Comparison of ENCODE assay signal across 8 cellular contexts in the genomic region with DNA sequence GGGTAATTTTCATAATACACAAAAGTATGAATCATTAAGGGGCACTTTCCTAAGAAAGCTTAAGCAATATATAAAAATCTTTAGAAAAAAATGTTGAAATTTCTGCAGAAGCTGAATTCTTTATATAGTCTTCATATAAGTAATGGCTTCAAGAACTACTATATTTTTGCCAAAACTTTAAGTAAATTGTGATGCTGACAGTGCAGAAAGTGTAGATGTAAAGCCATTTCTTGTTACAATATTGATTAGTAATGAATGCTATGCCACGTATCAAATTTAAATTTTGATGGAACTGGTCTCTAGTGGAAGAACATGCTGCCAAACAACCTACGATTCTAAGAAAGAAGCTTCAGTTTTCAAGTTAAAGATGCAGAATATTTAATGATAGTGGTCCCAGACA.
"Had no signal": no experiment of that assay in that cellular context is flagged by ENCODE, and none has a peak within 500 bp of the region (broad histone marks: within the 10 kb centered on the region; RNA-seq: fewer than 3 reads in every experiment).

No MANE protein-coding gene starts in this region.

- H3K4me3 ChIP-seq: GM12878 had no signal

- ATAC-seq: GM12878 had no signal

- FAIRE-seq: G401.6, GM12878, GM12891, GM12892, GM18507, GM19239 had no signal

- DNase-seq: GDM1, GF-D8 had no signal
